17 cellular contexts compared by ENCODE assay signal in genomic region chr13:50209646-50210045, GRCh38.
DNase-seq lines count a peak whose midpoint lies in the region; ATAC-seq, FAIRE-seq and TF ChIP-seq lines count a peak whose summit lies in the region.
"Had no signal": no experiment of that assay in that cellular context is flagged by ENCODE, and none has a peak within 500 bp of the region (broad histone marks: within the 10 kb centered on the region; RNA-seq: fewer than 3 reads in every experiment).

No MANE protein-coding gene starts in this region.

- TF ChIP-seq CTCF in NB4 (IDR thresholded peaks at IDR 0.05; ENCODE audit: low read depth, low read length) (no peak), astrocyte (IDR thresholded peaks at IDR 0.05; ENCODE audit: insufficient read depth, low read depth, low read length) (no peak), nephron (IDR thresholded peaks at IDR 0.05; ENCODE audit: unreplicated experiment in 3 of 3) (no peak)

- no peaks in the 10 kb centered on the region for H3K27me3 Mint-ChIP-seq in astrocyte (ENCODE audit: low read depth, unreplicated experiment)
- no peaks in the 10 kb centered on the region for H3K27me3 Mint-ChIP-seq in nephron (ENCODE audit: low read depth)
- H3K27me3 Mint-ChIP-seq: central memory CD8-positive, alpha-beta T cell had no signal

- H3K27ac Mint-ChIP-seq in astrocyte (ENCODE audit: unreplicated experiment) (peak overlapping the region; percentile 88), nephron (peak overlapping the region; percentile 39 to 94 (median 85))

- H2AFZ ChIP-seq in astrocyte (ENCODE audit: low read depth, low read length) = no peak overlapping the region

- peaks cover 8% of the 10 kb centered on the region for H3K9me3 ChIP-seq in astrocyte (ENCODE audit: insufficient read depth, low read depth, low read length)

- H3K36me3 Mint-ChIP-seq in astrocyte (ENCODE audit: low read depth, unreplicated experiment) (no peaks in the 10 kb centered on the region), nephron (ENCODE audit: low read depth) (peaks cover 19% of the 10 kb centered on the region)
- H3K36me3 Mint-ChIP-seq: neural progenitor cell had no signal

- H3K27ac ChIP-seq in astrocyte (ENCODE audit: low read depth, low read length) = peak overlapping the region; percentile 87
- H3K27ac ChIP-seq: neural progenitor cell had no signal

- H3K4me3 Mint-ChIP-seq in astrocyte (ENCODE audit: unreplicated experiment) = no peak overlapping the region
- no peak overlapping the region for H3K4me3 Mint-ChIP-seq in nephron
- H3K4me3 Mint-ChIP-seq: central memory CD8-positive, alpha-beta T cell had no signal

- no peaks in the 10 kb centered on the region for H3K27me3 ChIP-seq in astrocyte (ENCODE audit: insufficient read depth, low read length)
- H3K27me3 ChIP-seq: adrenal gland, neural progenitor cell had no signal

- H3K36me3 ChIP-seq in astrocyte (ENCODE audit: insufficient read depth, low read length) = no peaks in the 10 kb centered on the region
- H3K36me3 ChIP-seq: adrenal gland had no signal

- H3K79me2 ChIP-seq in astrocyte (ENCODE audit: insufficient read depth, low read length) = no peaks in the 10 kb centered on the region

- TF ChIP-seq POLR2A in NB4 (IDR thresholded peaks at IDR 0.05; ENCODE audit: extremely low read depth, insufficient read length) = no peak

- peaks cover 16% of the 10 kb centered on the region for H3K9me3 Mint-ChIP-seq in astrocyte (ENCODE audit: unreplicated experiment)
- H3K9me3 Mint-ChIP-seq in nephron = peaks cover 22% of the 10 kb centered on the region

- peaks cover 24% of the 10 kb centered on the region for H3K4me1 Mint-ChIP-seq in astrocyte (ENCODE audit: low read depth, unreplicated experiment)
- peaks cover 17% of the 10 kb centered on the region for H3K4me1 Mint-ChIP-seq in nephron

- H3K9ac ChIP-seq in astrocyte (ENCODE audit: low read length) = peak overlapping the region; percentile 74
- H3K9ac ChIP-seq: neural progenitor cell had no signal

- DNase-seq in CD1c-positive myeloid dendritic cell (ENCODE audit: extremely low spot score) = peak; percentile 24
- DNase-seq in NB4 (ENCODE audit: low read depth) = peak; percentile 30
- DNase-seq in astrocyte (ENCODE audit: low read depth) = no peak
- no peak for DNase-seq in anterior cingulate cortex (lab: John Stamatoyannopoulos, UW)
- no peak for DNase-seq in KG1 (lab: John Stamatoyannopoulos, UW)
- DNase-seq: activated effector memory CD4-positive, alpha-beta T cell treated with anti-CD3 and anti-CD28 coated beads, Interleukin-2, amount 50 U/mL, for 16 hours; COR-L47; GOT3; midbrain; NCI-H1694; stimulated activated CD4-positive, alpha-beta T cell treated with anti-CD3 and anti-CD28 coated beads, Interleukin-12 subunit alpha, Interleukin-12 subunit beta, amount 100 ng/mL, for 4 hours had no signal

- no peaks in the 10 kb centered on the region for H4K20me1 ChIP-seq in astrocyte (ENCODE audit: insufficient read depth, low read length)

- peaks cover 20% of the 10 kb centered on the region for H3K4me1 ChIP-seq in astrocyte (ENCODE audit: insufficient read depth, low read length)
- H3K4me1 ChIP-seq: adrenal gland had no signal

- ATAC-seq in GM18861 (IDR thresholded peaks at IDR 0.05; ENCODE audit: unreplicated experiment) = no peak
- ATAC-seq: left colon had no signal

- peak; percentile 37 for FAIRE-seq in astrocyte (lab: Jason Lieb, UNC)

- no peak overlapping the region for H3K4me2 ChIP-seq in astrocyte (ENCODE audit: low read length)

- H3K4me3 ChIP-seq in NB4 (ENCODE audit: low read depth, low read length) (no peak overlapping the region), astrocyte (ENCODE audit: insufficient read depth, low read depth, low read length) (no peak overlapping the region)
- H3K4me3 ChIP-seq: neural progenitor cell had no signal

Comparison
In these comparisons a context has a peak if more than half of its experiments do, and no peak if none do; other contexts are left out.
1. DNase-seq: peak in CD1c-positive myeloid dendritic cell (single experiment) and NB4 (single experiment); none in astrocyte (single experiment), anterior cingulate cortex (0 of 58) and KG1 (single experiment).